ENCODE assay signal across 15 cellular contexts in genomic region chr9:89508951-89509607, GRCh38. TPM values are rescaled to one million over a fixed set of nuclear protein-coding genes. Genes with fewer than 3 reads are reported as not detected.
DNase-seq lines count a peak whose midpoint lies in the region; ATAC-seq and TF ChIP-seq lines count a peak whose summit lies in the region.
"Had no signal": no experiment of that assay in that cellular context is flagged by ENCODE, and none has a peak within 500 bp of the region (broad histone marks: within the 10 kb centered on the region; RNA-seq: fewer than 3 reads in every experiment).

No MANE protein-coding gene starts in this region.

- no peak for DNase-seq in activated naive CD8-positive, alpha-beta T cell treated with anti-CD3 and anti-CD28 coated beads for 36 hours
- DNase-seq in MV-4-11 (lab: John Stamatoyannopoulos, UW) (peak; percentile 25), adrenal gland (peak in 6 of 7 donors; percentile 62 to 84 (median 77)), GM23248 (no peak), cardiac septum (ENCODE audit: low spot score) (no peak)
- DNase-seq: activated CD8-positive, alpha-beta memory T cell treated with anti-CD3 and anti-CD28 coated beads, Interleukin-2, amount 50 U/mL, for 4 hours; heart left ventricle; NCI-H2029 treated with DMSO at 0.1 percent for 48 hours; NCI-H526 treated with DMSO at 0.1 percent for 48 hours; substantia nigra had no signal

- H2AFZ ChIP-seq in GM23248: no peak overlapping the region

- peaks cover 78% of the 10 kb centered on the region for H3K4me1 Mint-ChIP-seq in activated naive CD8-positive, alpha-beta T cell (ENCODE audit: low read depth)
- peaks cover 63% of the 10 kb centered on the region for H3K4me1 Mint-ChIP-seq in activated naive CD8-positive, alpha-beta T cell treated with anti-CD3 and anti-CD28 coated beads for 36 hours

- H3K9me3 ChIP-seq in adrenal gland (replicated peaks in 1 of 3): no peaks in the 10 kb centered on the region
- H3K9me3 ChIP-seq in thymus (ENCODE audit: control insufficient read depth): no peaks in the 10 kb centered on the region
- no peaks in the 10 kb centered on the region for H3K9me3 ChIP-seq in GM23248 (ENCODE audit: low read depth)
- H3K9me3 ChIP-seq: heart left ventricle had no signal

- H3K9ac ChIP-seq in GM23248: no peak overlapping the region

- H3K4me3 ChIP-seq in adrenal gland (no peak overlapping the region), thymus (ENCODE audit: low read length) (no peak overlapping the region), GM23248 (no peak overlapping the region)
- H3K4me3 ChIP-seq: heart left ventricle had no signal

- 31 to 45% (median 38%) methylated on average over 7 of the region's 7 CpGs for WGBS in adrenal gland, 4 donors
- WGBS in thymus: 36% methylated on average over 7 of the region's 7 CpGs
- WGBS in GM23248 (ENCODE audit: low coverage in 1 of 2, low lambda C conversion rate in 2 of 2, missing lambda C conversion rate in 2 of 2), 2 experiments: 60 to 72% methylated on average over 7 of the region's 7 CpGs

- H3K4me1 ChIP-seq in adrenal gland (replicated peaks in 1 of 2): peaks cover 28 to 40% of the 10 kb centered on the region in 2 donors
- H3K4me1 ChIP-seq in thymus (ENCODE audit: control insufficient read depth, insufficient read depth, low read length): peaks cover 33% of the 10 kb centered on the region
- H3K4me1 ChIP-seq in GM23248 (ENCODE audit: insufficient read depth): no peaks in the 10 kb centered on the region

- peak overlapping the region; percentile 84 for H3K27ac Mint-ChIP-seq in activated naive CD8-positive, alpha-beta T cell
- no peak overlapping the region for H3K27ac Mint-ChIP-seq in activated naive CD8-positive, alpha-beta T cell treated with anti-CD3 and anti-CD28 coated beads for 36 hours

- no peaks in the 10 kb centered on the region for H4K20me1 ChIP-seq in GM23248 (ENCODE audit: insufficient read depth)

- H3K9me2 ChIP-seq in GM23248 (ENCODE audit: insufficient read depth): no peaks in the 10 kb centered on the region

- no peaks in the 10 kb centered on the region for H3K27me3 Mint-ChIP-seq in activated naive CD8-positive, alpha-beta T cell
- no peaks in the 10 kb centered on the region for H3K27me3 Mint-ChIP-seq in activated naive CD8-positive, alpha-beta T cell treated with anti-CD3 and anti-CD28 coated beads for 36 hours

- H3K27ac ChIP-seq in adrenal gland: peak overlapping the region in 4 of 5 donors; percentile 6 to 83 (median 70)
- peak overlapping the region; percentile 38 for H3K27ac ChIP-seq in thymus (ENCODE audit: low read depth)
- H3K27ac ChIP-seq in GM23248: no peak overlapping the region
- H3K27ac ChIP-seq: heart left ventricle had no signal

- H3K4me2 ChIP-seq in GM23248 (ENCODE audit: unreplicated experiment): no peak overlapping the region

- in situ Hi-C loops in GM23248 (cut with MboI): no loop called here

- H3K36me3 Mint-ChIP-seq in activated naive CD8-positive, alpha-beta T cell: no peaks in the 10 kb centered on the region
- peaks cover 4% of the 10 kb centered on the region for H3K36me3 Mint-ChIP-seq in activated naive CD8-positive, alpha-beta T cell treated with anti-CD3 and anti-CD28 coated beads for 36 hours
- H3K36me3 Mint-ChIP-seq: activated naive CD4-positive, alpha-beta T cell treated with anti-CD3 and anti-CD28 coated beads, Interleukin-2, amount 50 U/mL, for 72 hours had no signal

- no peaks in the 10 kb centered on the region for H3K79me2 ChIP-seq in GM23248 (ENCODE audit: insufficient read depth)

- TF ChIP-seq CTCF in adrenal gland (IDR thresholded peaks at IDR 0.05): no peak

- H3K27me3 ChIP-seq in adrenal gland (no peaks in the 10 kb centered on the region), thymus (ENCODE audit: control insufficient read depth, insufficient read depth) (no peaks in the 10 kb centered on the region), GM23248 (replicated peaks; ENCODE audit: insufficient read depth) (peaks cover 10% of the 10 kb centered on the region; the same call in 1 of the 2 replicates)

- no peak for ATAC-seq in HG02970 (IDR thresholded peaks at IDR 0.05; ENCODE audit: low FRiP score, unreplicated experiment)
- ATAC-seq: heart left ventricle had no signal

- peak in 1 of 2 donors; percentile 54 for TF ChIP-seq POLR2A in adrenal gland (IDR thresholded peaks at IDR 0.05)

- no peak overlapping the region for H3K4me3 Mint-ChIP-seq in activated naive CD8-positive, alpha-beta T cell
- H3K4me3 Mint-ChIP-seq in activated naive CD8-positive, alpha-beta T cell treated with anti-CD3 and anti-CD28 coated beads for 36 hours: no peak overlapping the region
- H3K4me3 Mint-ChIP-seq: neural crest cell had no signal

- no peaks in the 10 kb centered on the region for H3K9me3 Mint-ChIP-seq in activated naive CD8-positive, alpha-beta T cell (ENCODE audit: low read depth)
- no peaks in the 10 kb centered on the region for H3K9me3 Mint-ChIP-seq in activated naive CD8-positive, alpha-beta T cell treated with anti-CD3 and anti-CD28 coated beads for 36 hours
- H3K9me3 Mint-ChIP-seq: neural crest cell had no signal

- intact Hi-C loops in adrenal gland (cut with DNase I) (loop anchor here in 1 of 2 donors (10.0 kb wide), 1 partner anchor 54 kb away; no protein-coding TSS in a partner anchor), cardiac septum (cut with DNase I) (no loop called here)

- no peaks in the 10 kb centered on the region for H3F3A ChIP-seq in GM23248 (ENCODE audit: insufficient read depth)

- H3K36me3 ChIP-seq in adrenal gland (replicated peaks in 1 of 2) (no peaks in the 10 kb centered on the region), thymus (ENCODE audit: control insufficient read depth, insufficient read depth) (no peaks in the 10 kb centered on the region), GM23248 (ENCODE audit: low read depth) (no peaks in the 10 kb centered on the region)
- H3K36me3 ChIP-seq: heart left ventricle had no signal

RNA-seq across cellular contexts. Expression of gene SEMA4D, which starts 11.2 kb away (rescaled TPM):
- total RNA-seq in activated naive CD8-positive, alpha-beta T cell treated with anti-CD3 and anti-CD28 coated beads for 36 hours: 100 to 1,000 TPM; 239 to 245 TPM
- 10 to 100 TPM; 21.0 to 57.0 (median 27.5) TPM for total RNA-seq in adrenal gland
- polyA plus RNA-seq in adrenal gland: 10 to 100 TPM; 11.5 to 19.6 (median 19.1) TPM
- 62.1 TPM for polyA plus RNA-seq in thymus
- total RNA-seq in GM23248 (2014; rRNA removed; shearing (Covaris generic)): 0.11 and 1.3 TPM in 2 replicates
- polyA plus RNA-seq in GM23248 (2016; fragmentation: Nextera tagmentation; extraction: Ambion mirVana): 0.11 and 0.25 TPM in 2 replicates
- total RNA-seq in cardiac septum: 21.4 TPM

Comparison
In these comparisons a context has a peak if more than half of its experiments do, and no peak if none do; other contexts are left out.
1. DNase-seq: peak in MV-4-11 (single experiment) and adrenal gland (6 of 7); none in activated naive CD8-positive, alpha-beta T cell treated with anti-CD3 and anti-CD28 coated beads for 36 hours (single experiment), GM23248 (single experiment) and cardiac septum (single experiment).